Comparison of ENCODE assay signal across 19 cellular contexts in genomic region chr5:17070646-17071045, GRCh38.
DNase-seq lines count a peak whose midpoint lies in the region; ATAC-seq, FAIRE-seq and TF ChIP-seq lines count a peak whose summit lies in the region.
"Had no signal": no experiment of that assay in that cellular context is flagged by ENCODE, and none has a peak within 500 bp of the region (broad histone marks: within the 10 kb centered on the region; RNA-seq: fewer than 3 reads in every experiment).

No MANE protein-coding gene starts in this region.

- H3K9ac ChIP-seq in PC-3 (ENCODE audit: low read length): no peak overlapping the region

- H3K9me2 ChIP-seq in PC-3 (replicated peaks; ENCODE audit: low read length): no peaks in the 10 kb centered on the region

- no peak overlapping the region for H3K4me3 Mint-ChIP-seq in nephron
- H3K4me3 Mint-ChIP-seq: CD14-positive monocyte, IgD-negative memory B cell had no signal

- no peaks in the 10 kb centered on the region for H3K36me3 ChIP-seq in PC-3 (ENCODE audit: low read depth, low read length)
- H3K36me3 ChIP-seq in bronchial epithelial cell (ENCODE audit: control insufficient read depth, insufficient read depth, low read length): no peaks in the 10 kb centered on the region
- H3K36me3 ChIP-seq in SJCRH30: no peaks in the 10 kb centered on the region

- H3K9me3 Mint-ChIP-seq in nephron: no peaks in the 10 kb centered on the region
- H3K9me3 Mint-ChIP-seq: IgD-negative memory B cell had no signal

- FAIRE-seq in bronchial epithelial cell (lab: Jason Lieb, UNC): no peak

- no peak overlapping the region for H2AFZ ChIP-seq in PC-3 (ENCODE audit: low read length)
- H2AFZ ChIP-seq: PC-9 had no signal

- H3K9me3 ChIP-seq in PC-3 (ENCODE audit: low read length) (no peaks in the 10 kb centered on the region), SJCRH30 (replicated peaks) (no peaks in the 10 kb centered on the region)

- H3K27ac Mint-ChIP-seq in nephron: peak overlapping the region; percentile 50 to 95 (median 80)

- H3K4me3 ChIP-seq in PC-3 (ENCODE audit: low read length) (no peak overlapping the region), bronchial epithelial cell (ENCODE audit: low read depth, low read length) (no peak overlapping the region), SJCRH30 (no peak overlapping the region)
- H3K4me3 ChIP-seq: PC-9, SK-N-MC had no signal

- peak; percentile 43 for DNase-seq in Daoy (ENCODE audit: low read depth)
- DNase-seq in PC-3: peak; percentile 34
- DNase-seq in bronchial epithelial cell (ENCODE audit: low read depth): peak; percentile 65
- DNase-seq in SJCRH30: no peak
- DNase-seq in NCI-H82 (lab: John Stamatoyannopoulos, UW): no peak
- DNase-seq: DMS153, EL, NCI-H1105, NCI-H1694 treated with DMSO at 0.1 percent for 48 hours, NCI-H2107, NCI-H2227 treated with DMSO at 0.1 percent for 48 hours, NCI-H526 treated with DMSO at 0.1 percent for 48 hours had no signal

- TF ChIP-seq CTCF in PC-3 (conservative IDR thresholded peaks at IDR 0.05; ENCODE audit: low read depth, low read length) (no peak), bronchial epithelial cell (IDR thresholded peaks at IDR 0.05; ENCODE audit: insufficient read depth, low read length, severe bottlenecking) (no peak), nephron (IDR thresholded peaks at IDR 0.05; ENCODE audit: unreplicated experiment in 3 of 3) (no peak)

- H3K79me2 ChIP-seq in PC-3 (ENCODE audit: low read length): no peaks in the 10 kb centered on the region

- H3K27me3 ChIP-seq in PC-3 (ENCODE audit: low read length) (no peaks in the 10 kb centered on the region), bronchial epithelial cell (ENCODE audit: control insufficient read depth, insufficient read depth, low read length) (no peaks in the 10 kb centered on the region), SJCRH30 (no peaks in the 10 kb centered on the region)

- CTCF ChIA-PET in PC-3 (lab: Charles Lee): no interaction called here

- H3F3A ChIP-seq in PC-3 (ENCODE audit: low read length, unreplicated experiment): no peaks in the 10 kb centered on the region

- H3K4me2 ChIP-seq in PC-3 (ENCODE audit: low read length): no peak overlapping the region; the same call in 1 of the 2 replicates
- H3K4me2 ChIP-seq: PC-9 had no signal

- H3K4me1 ChIP-seq in PC-3 (ENCODE audit: insufficient read depth, low read length) (peaks cover 27% of the 10 kb centered on the region), SJCRH30 (no peaks in the 10 kb centered on the region)

- H4K20me1 ChIP-seq in PC-3 (ENCODE audit: low read length): no peaks in the 10 kb centered on the region

- H3K27me3 Mint-ChIP-seq in nephron (ENCODE audit: low read depth): peaks cover 8% of the 10 kb centered on the region

- H3K27ac ChIP-seq in PC-3 (ENCODE audit: low read length) (peak overlapping the region; percentile 12), SJCRH30 (no peak overlapping the region)
- H3K27ac ChIP-seq: HL-60, PC-9, SK-N-MC had no signal

- no peaks in the 10 kb centered on the region for H3K36me3 Mint-ChIP-seq in nephron (ENCODE audit: low read depth)
- H3K36me3 Mint-ChIP-seq: CD14-positive monocyte, IgD-negative memory B cell had no signal

- BruUV-seq in PC-3 (replicated peaks; lab: Mats Ljungman, UMichigan): no TSS peak

- ATAC-seq in PC-3: no peak
- no peak for ATAC-seq in HG02870 (IDR thresholded peaks at IDR 0.05; ENCODE audit: unreplicated experiment)

- intact Hi-C loops in PC-3 (cut with micrococcal nuclease): no loop called here

- POLR2A ChIA-PET in PC-3 (lab: Charles Lee; ENCODE audit: unreplicated experiment): no interaction called here

- peaks cover 51% of the 10 kb centered on the region for H3K4me1 Mint-ChIP-seq in nephron
- H3K4me1 Mint-ChIP-seq: CD14-positive monocyte, IgD-negative memory B cell had no signal

Comparison
In these comparisons a context has a peak if more than half of its experiments do, and no peak if none do; other contexts are left out.
1. DNase-seq: peak in Daoy (single experiment), PC-3 (single experiment) and bronchial epithelial cell (single experiment); none in SJCRH30 (0 of 2) and NCI-H82 (single experiment).